12 cellular contexts compared by ENCODE assay signal in genomic region chr5:115888027-115888426, GRCh38. TPM values are rescaled to one million over a fixed set of nuclear protein-coding genes. Genes with fewer than 3 reads are reported as not detected.
DNase-seq lines count a peak whose midpoint lies in the region; ATAC-seq and TF ChIP-seq lines count a peak whose summit lies in the region.
"Had no signal": no experiment of that assay in that cellular context is flagged by ENCODE, and none has a peak within 500 bp of the region (broad histone marks: within the 10 kb centered on the region; RNA-seq: fewer than 3 reads in every experiment).

No MANE protein-coding gene starts in this region.

- DNase-seq in cardiac muscle cell (ENCODE audit: low read depth in 1 of 2, low spot score in 1 of 2) = peak in 1 of 2 donors; percentile 62
- no peak for DNase-seq in right cardiac atrium
- DNase-seq in PC-3 = peak; percentile 54
- peak; percentile 70 for DNase-seq in fibroblast of peridontal ligament (ENCODE audit: extremely low read depth)
- DNase-seq in superior temporal gyrus (ENCODE audit: extremely low spot score) = peak; percentile 21
- no peak for DNase-seq in caudate nucleus (lab: John Stamatoyannopoulos, UW)
- DNase-seq in AG08396 (ENCODE audit: low spot score) = no peak
- DNase-seq in NCI-H774 (lab: John Stamatoyannopoulos, UW) = no peak
- DNase-seq: activated T-cell treated with anti-CD3 and anti-CD28 coated beads, Interleukin-2, amount 50 U/mL, for 1 hour; effector CD4-positive, alpha-beta T cell had no signal

- no peaks in the 10 kb centered on the region for H3K9me3 ChIP-seq in cardiac muscle cell (ENCODE audit: low read depth)
- no peaks in the 10 kb centered on the region for H3K9me3 ChIP-seq in right cardiac atrium (ENCODE audit: control insufficient read depth, low read length)
- H3K9me3 ChIP-seq in PC-3 (ENCODE audit: low read length) = no peaks in the 10 kb centered on the region
- H3K9me3 ChIP-seq: vagina had no signal

- H3K4me1 ChIP-seq in cardiac muscle cell (ENCODE audit: low read depth) = no peaks in the 10 kb centered on the region
- no peaks in the 10 kb centered on the region for H3K4me1 ChIP-seq in right cardiac atrium (ENCODE audit: control insufficient read depth, insufficient read depth, low read length)
- H3K4me1 ChIP-seq in PC-3 (ENCODE audit: insufficient read depth, low read length) = no peaks in the 10 kb centered on the region
- H3K4me1 ChIP-seq: vagina had no signal

- CTCF ChIA-PET in PC-3 (lab: Charles Lee) = interaction anchor here (0.6 to 1.3 kb wide), 7 partner anchors 34 to 710 kb away, joined by 3 to 8 read pairs (median 4); no protein-coding TSS in a partner anchor

- H3K27ac ChIP-seq in cardiac muscle cell (no peak overlapping the region), right cardiac atrium (ENCODE audit: low read length) (no peak overlapping the region), PC-3 (ENCODE audit: low read length) (no peak overlapping the region), caudate nucleus (ENCODE audit: low read depth, low read length) (no peak overlapping the region)
- H3K27ac ChIP-seq: KMS-11, vagina had no signal

- no peaks in the 10 kb centered on the region for H4K20me1 ChIP-seq in PC-3 (ENCODE audit: low read length)

- H3F3A ChIP-seq in PC-3 (ENCODE audit: low read length, unreplicated experiment) = no peaks in the 10 kb centered on the region

- TF ChIP-seq CTCF in cardiac muscle cell (IDR thresholded peaks at IDR 0.05; ENCODE audit: low read depth, low read length) = peak; percentile 17
- TF ChIP-seq CTCF in PC-3 (conservative IDR thresholded peaks at IDR 0.05; ENCODE audit: low read depth, low read length) = peak; percentile 64

- 57% methylated on average over 1 of the region's 1 CpG for WGBS in right cardiac atrium

- H3K27me3 ChIP-seq in cardiac muscle cell = no peaks in the 10 kb centered on the region
- H3K27me3 ChIP-seq in right cardiac atrium (ENCODE audit: control insufficient read depth, insufficient read depth) = no peaks in the 10 kb centered on the region
- no peaks in the 10 kb centered on the region for H3K27me3 ChIP-seq in PC-3 (ENCODE audit: low read length)
- H3K27me3 ChIP-seq: vagina had no signal

- BruUV-seq in PC-3 (replicated peaks; lab: Mats Ljungman, UMichigan) = no TSS peak

- POLR2A ChIA-PET in PC-3 (lab: Charles Lee; ENCODE audit: unreplicated experiment) = interaction anchor here (0.7 kb wide), 1 partner anchor 146 kb away, joined by 5 read pairs; no protein-coding TSS in a partner anchor

- ATAC-seq in right cardiac atrium (no peak), PC-3 (peak; percentile 60)

- H3K4me2 ChIP-seq in PC-3 (ENCODE audit: low read length) = no peak overlapping the region
- H3K4me2 ChIP-seq: KMS-11 had no signal

- no peak overlapping the region for H2AFZ ChIP-seq in PC-3 (ENCODE audit: low read length)

- H3K4me3 ChIP-seq in cardiac muscle cell (no peak overlapping the region), right cardiac atrium (ENCODE audit: low read length) (no peak overlapping the region), PC-3 (ENCODE audit: low read length) (no peak overlapping the region)
- H3K4me3 ChIP-seq: vagina had no signal

- no peaks in the 10 kb centered on the region for H3K79me2 ChIP-seq in PC-3 (ENCODE audit: low read length)

- no peaks in the 10 kb centered on the region for H3K36me3 ChIP-seq in cardiac muscle cell
- no peaks in the 10 kb centered on the region for H3K36me3 ChIP-seq in PC-3 (ENCODE audit: low read depth, low read length)
- H3K36me3 ChIP-seq: vagina had no signal

- intact Hi-C loops in right cardiac atrium (cut with DNase I) = no loop called here
- intact Hi-C loops in PC-3 (cut with micrococcal nuclease) = loop anchor here (1.0 to 2.0 kb wide), 3 partner anchors 53 to 180 kb away; partner anchors contain the start of gene ARL14EPL

- no peak overlapping the region for H3K9ac ChIP-seq in PC-3 (ENCODE audit: low read length)
- H3K9ac ChIP-seq: KMS-11 had no signal

- H3K9me2 ChIP-seq in PC-3 (replicated peaks; ENCODE audit: low read length) = no peaks in the 10 kb centered on the region

RNA-seq across cellular contexts. Expression of gene AP3S1, which starts 46.3 kb away (rescaled TPM):
- total RNA-seq in cardiac muscle cell (45.5 and 62.5 TPM in 2 replicates), right cardiac atrium (10 to 100 TPM; 70.9 to 82.2 (median 77.6) TPM), PC-3 (2014; rRNA removed) (32.7 and 48.2 TPM in 2 replicates)
- polyA plus RNA-seq in cardiac muscle cell (86.6 and 88.1 TPM in 2 replicates), right cardiac atrium (73.0 TPM)

RNA-seq across cellular contexts. Expression of gene ATG12, which starts 46.7 kb away (rescaled TPM):
- 31.4 and 31.6 TPM in 2 replicates for total RNA-seq in cardiac muscle cell
- polyA plus RNA-seq in cardiac muscle cell = 60.8 and 86.3 TPM in 2 replicates
- total RNA-seq in right cardiac atrium = 10 to 100 TPM; 25.3 to 31.6 (median 28.8) TPM
- 22.9 TPM for polyA plus RNA-seq in right cardiac atrium
- total RNA-seq in PC-3 (2014; rRNA removed) = 18.7 and 18.9 TPM in 2 replicates

Comparison
In these comparisons a context has a peak if more than half of its experiments do, and no peak if none do; other contexts are left out.
1. DNase-seq: peak in PC-3 (single experiment), fibroblast of peridontal ligament (single experiment) and superior temporal gyrus (single experiment); none in right cardiac atrium (0 of 3), caudate nucleus (0 of 61), AG08396 (single experiment) and NCI-H774 (single experiment).